Comparison of ENCODE assay signal across 30 cellular contexts in genomic region chr20:2295886-2296544, GRCh38. TPM values are rescaled to one million over a fixed set of nuclear protein-coding genes. Genes with fewer than 3 reads are reported as not detected.
DNase-seq lines count a peak whose midpoint lies in the region; ATAC-seq and TF ChIP-seq lines count a peak whose summit lies in the region.
"Had no signal": no experiment of that assay in that cellular context is flagged by ENCODE, and none has a peak within 500 bp of the region (broad histone marks: within the 10 kb centered on the region; RNA-seq: fewer than 3 reads in every experiment).

Gene TGM3 (plus strand): TSS chr20:2296001. CDS start chr20:2296064, 63 bp downstream.

- no peaks in the 10 kb centered on the region for H3K36me3 Mint-ChIP-seq in activated T-helper 17 cell treated with anti-CD3 and anti-CD28 coated beads, Interleukin-2, amount 50 U/mL, for 72 hours (ENCODE audit: low read depth)
- H3K36me3 Mint-ChIP-seq: T-cell had no signal

- peaks cover 5% of the 10 kb centered on the region for H3K27me3 Mint-ChIP-seq in activated T-helper 17 cell treated with anti-CD3 and anti-CD28 coated beads, Interleukin-2, amount 50 U/mL, for 72 hours

- H3K27me3 ChIP-seq in neutrophil = no peaks in the 10 kb centered on the region
- H3K27me3 ChIP-seq: right lobe of liver, tibial nerve had no signal

- no peak within 1 kb of the TSS for H3K27ac Mint-ChIP-seq in activated T-helper 17 cell treated with anti-CD3 and anti-CD28 coated beads, Interleukin-2, amount 50 U/mL, for 72 hours
- H3K27ac Mint-ChIP-seq: activated CD4-positive, alpha-beta T cell treated with anti-CD3 and anti-CD28 coated beads, Interleukin-2, amount 10 ng/mL, durations not matched to agents 7 days and 5 days; activated naive CD8-positive, alpha-beta T cell treated with anti-CD3 and anti-CD28 coated beads, Interleukin-2, amount 50 U/mL, for 24 hours; activated T-cell treated with anti-CD3 and anti-CD28 coated beads, Interleukin-2, amount 50 U/mL, for 24 hours; dendritic cell treated with granulocyte-macrophage colony-stimulating factor and Interleukin-4, amounts not matched to agents 40 ng/mL and 50 ng/mL, for 4 days; T-cell had no signal

- H3K4me3 Mint-ChIP-seq in activated T-helper 17 cell treated with anti-CD3 and anti-CD28 coated beads, Interleukin-2, amount 50 U/mL, for 72 hours = no peak within 1 kb of the TSS
- H3K4me3 Mint-ChIP-seq: activated CD4-positive, alpha-beta T cell treated with anti-CD3 and anti-CD28 coated beads, Interleukin-2, amount 10 ng/mL, durations not matched to agents 7 days and 5 days; activated naive CD8-positive, alpha-beta T cell treated with anti-CD3 and anti-CD28 coated beads, Interleukin-2, amount 50 U/mL, for 24 hours; activated T-cell treated with anti-CD3 and anti-CD28 coated beads, Interleukin-2, amount 50 U/mL, for 24 hours; dendritic cell treated with granulocyte-macrophage colony-stimulating factor and Interleukin-4, amounts not matched to agents 40 ng/mL and 50 ng/mL, for 4 days; T-cell had no signal

- H3K9me3 ChIP-seq in neutrophil = no peaks in the 10 kb centered on the region
- H3K9me3 ChIP-seq: gastroesophageal sphincter, prostate gland, right lobe of liver, SJCRH30, tibial nerve had no signal

- no peak for ATAC-seq in GM21367 (IDR thresholded peaks at IDR 0.05; ENCODE audit: unreplicated experiment)
- ATAC-seq in activated T-helper 17 cell treated with anti-CD3 and anti-CD28 coated beads, Interleukin-2, amount 50 U/mL, for 72 hours (replicated peaks) = no peak
- ATAC-seq: activated naive CD8-positive, alpha-beta T cell treated with anti-CD3 and anti-CD28 coated beads, Interleukin-2, amount 50 U/mL, for 24 hours; gastroesophageal sphincter; right lobe of liver; T-cell had no signal

- no peaks in the 10 kb centered on the region for H3K4me1 Mint-ChIP-seq in activated T-helper 17 cell treated with anti-CD3 and anti-CD28 coated beads, Interleukin-2, amount 50 U/mL, for 72 hours
- H3K4me1 Mint-ChIP-seq: activated CD4-positive, alpha-beta T cell treated with anti-CD3 and anti-CD28 coated beads, Interleukin-2, amount 10 ng/mL, durations not matched to agents 7 days and 5 days had no signal

- no peaks in the 10 kb centered on the region for H3K36me3 ChIP-seq in neutrophil
- H3K36me3 ChIP-seq: gastroesophageal sphincter, prostate gland, right lobe of liver, SJCRH30, tibial nerve had no signal

- in situ Hi-C loops in SK-MEL-5 (cut with HindIII; ENCODE audit: low pct_unique_long_range_greater_than_20kb, low sequenced_read_pairs) = no loop called here

- no peak within 1 kb of the TSS for H3K4me3 ChIP-seq in neutrophil (ENCODE audit: low read depth in 1 of 2, low read length in 1 of 2)
- H3K4me3 ChIP-seq: gastroesophageal sphincter, prostate gland, right lobe of liver, SJCRH30, tibial nerve had no signal

- DNase-seq in COLO829 (ENCODE audit: low spot score) (peak; percentile 45), SK-MEL-5 (ENCODE audit: low read depth, low spot score) (peak; percentile 35), left kidney (ENCODE audit: low read depth, low spot score) (peak; percentile 51), DMS79 (lab: John Stamatoyannopoulos, UW) (no peak), DMS153 (lab: John Stamatoyannopoulos, UW) (no peak)
- DNase-seq: ACHN; activated CD4-positive, alpha-beta T cell treated with anti-CD3 and anti-CD28 coated beads, Interleukin-2, amount 10 ng/mL, durations not matched to agents 7 days and 5 days; activated naive CD8-positive, alpha-beta T cell treated with anti-CD3 and anti-CD28 coated beads, Interleukin-2, amount 50 U/mL, for 24 hours; activated T-cell treated with anti-CD3 and anti-CD28 coated beads, Interleukin-2, amount 50 U/mL, for 24 hours; central memory CD4-positive, alpha-beta T cell; DMS53; Kasumi-1; NCI-H1436; RPMI8226; SJCRH30; stimulated activated CD4-positive, alpha-beta T cell treated with anti-CD3 and anti-CD28 coated beads, Interleukin-12 subunit alpha, Interleukin-12 subunit beta, amount 100 ng/mL, for 4 hours; stimulated activated CD4-positive, alpha-beta T cell treated with anti-CD3 and anti-CD28 coated beads, Interleukin-4, amount 100 ng/mL, for 24 hours; T-cell had no signal

- H3K27ac ChIP-seq in neutrophil = peak within 1 kb of the TSS; percentile 99
- H3K27ac ChIP-seq: gastroesophageal sphincter, prostate gland, right lobe of liver, SJCRH30, tibial nerve had no signal

- TF ChIP-seq CTCF in neutrophil (IDR thresholded peaks at IDR 0.05) = no peak

- H3K4me1 ChIP-seq in neutrophil (ENCODE audit: control insufficient read depth in 1 of 2, insufficient read depth in 1 of 2, low read depth in 1 of 2, low read length in 1 of 2) = peaks cover 92 to 94% of the 10 kb centered on the region in 2 experiments
- H3K4me1 ChIP-seq: gastroesophageal sphincter, prostate gland, SJCRH30 had no signal

- no peaks in the 10 kb centered on the region for H3K9me3 Mint-ChIP-seq in activated T-helper 17 cell treated with anti-CD3 and anti-CD28 coated beads, Interleukin-2, amount 50 U/mL, for 72 hours
- H3K9me3 Mint-ChIP-seq: activated CD4-positive, alpha-beta T cell treated with anti-CD3 and anti-CD28 coated beads, Interleukin-2, amount 10 ng/mL, durations not matched to agents 7 days and 5 days; activated naive CD8-positive, alpha-beta T cell treated with anti-CD3 and anti-CD28 coated beads, Interleukin-2, amount 50 U/mL, for 24 hours; activated T-cell treated with anti-CD3 and anti-CD28 coated beads, Interleukin-2, amount 50 U/mL, for 24 hours; dendritic cell treated with granulocyte-macrophage colony-stimulating factor and Interleukin-4, amounts not matched to agents 40 ng/mL and 50 ng/mL, for 4 days; T-cell had no signal

RNA-seq across cellular contexts. Expression of gene TGM3, which starts in this region (rescaled TPM):
- total RNA-seq in SK-MEL-5 (2014; rRNA removed; shearing (Covaris generic)) = not detected in 2 replicates
- not detected in 2 replicates for polyA plus RNA-seq in SK-MEL-5 (2015; cell fraction: cytosol; rRNA removed)
- polyA plus RNA-seq in SK-MEL-5 (2015; cell fraction: nucleus; rRNA removed) = not detected in 2 replicates
- total RNA-seq in activated T-helper 17 cell treated with anti-CD3 and anti-CD28 coated beads, Interleukin-2, amount 50 U/mL, for 72 hours = under 1 TPM in 1 of 2 donors, not detected in 1; 0.16 TPM
- total RNA-seq: activated CD4-positive, alpha-beta T cell treated with anti-CD3 and anti-CD28 coated beads, Interleukin-2, amount 10 ng/mL, durations not matched to agents 7 days and 5 days; kidney epithelial cell; lung microvascular endothelial cell; SJCRH30; T-cell; tibial nerve had no signal
- polyA plus RNA-seq: BJ, fibroblast of lung had no signal

Comparison
In these comparisons a context has a peak if more than half of its experiments do, and no peak if none do; other contexts are left out.
1. Peak in DNase-seq in SK-MEL-5; RNA of the gene not detected or under 1 TPM.
2. DNase-seq: peak in COLO829 (single experiment) and left kidney (single experiment); none in DMS79 (single experiment) and DMS153 (single experiment).